In genomic region chr6:87259791-87260190, GRCh38 we compare ENCODE assay signal across 32 cellular contexts.
"Had no signal": no experiment of that assay in that cellular context is flagged by ENCODE, and none has a peak within 500 bp of the region (broad histone marks: within the 10 kb centered on the region; RNA-seq: fewer than 3 reads in every experiment).

No MANE protein-coding gene starts in this region.

- H3K27ac Mint-ChIP-seq: activated CD4-positive, alpha-beta memory T cell treated with anti-CD3 and anti-CD28 coated beads for 36 hours; activated naive CD4-positive, alpha-beta T cell treated with anti-CD3 and anti-CD28 coated beads for 36 hours; dendritic cell treated with granulocyte-macrophage colony-stimulating factor and Interleukin-4, amounts not matched to agents 40 ng/mL and 50 ng/mL, for 4 days; endodermal cell; immature natural killer cell; mesothelial cell of epicardium; progenitor cell of endocrine pancreas had no signal

- H3K27me3 Mint-ChIP-seq: activated CD4-positive, alpha-beta memory T cell treated with anti-CD3 and anti-CD28 coated beads for 36 hours; central memory CD8-positive, alpha-beta T cell; dendritic cell treated with granulocyte-macrophage colony-stimulating factor and Interleukin-4, amounts not matched to agents 40 ng/mL and 50 ng/mL, for 4 days; naive B cell; progenitor cell of endocrine pancreas had no signal

- H3K4me1 Mint-ChIP-seq: endodermal cell, mesothelial cell of epicardium, nephron progenitor cell had no signal

- H3K27ac ChIP-seq: esophagus muscularis mucosa, foreskin keratinocyte, heart left ventricle, neutrophil, skin epidermis, stomach, thyroid gland, upper lobe of left lung, vagina, VCaP had no signal

- DNase-seq: activated CD4-positive, alpha-beta memory T cell treated with anti-CD3 and anti-CD28 coated beads for 36 hours; activated CD4-positive, alpha-beta T cell treated with anti-CD3 and anti-CD28 coated beads for 4 hours; activated effector memory CD4-positive, alpha-beta T cell treated with Interleukin-2 at 50 U/mL for 16 hours; activated naive CD4-positive, alpha-beta T cell treated with anti-CD3 and anti-CD28 coated beads for 36 hours; activated T-cell treated with anti-CD3 and anti-CD28 coated beads, Interleukin-2, amount 50 U/mL, for 48 hours; amygdala; endodermal cell; foreskin keratinocyte; heart left ventricle; hypothalamus; immature natural killer cell; kidney; left colon; naive B cell; nephron progenitor cell; stimulated activated CD4-positive, alpha-beta T cell treated with anti-CD3 and anti-CD28 coated beads, Interleukin-12 subunit alpha, Interleukin-12 subunit beta, amount 100 ng/mL, for 4 hours; stimulated activated CD4-positive, alpha-beta T cell treated with anti-CD3 and anti-CD28 coated beads, Interleukin-4, amount 100 ng/mL, for 1 hour; stomach; T-helper 1 cell; thyroid gland; upper lobe of left lung had no signal

- H3K9me3 Mint-ChIP-seq: central memory CD8-positive, alpha-beta T cell; immature natural killer cell had no signal

- H3K9me3 ChIP-seq: esophagus muscularis mucosa, neutrophil, stomach, thyroid gland, upper lobe of left lung, vagina had no signal

- ATAC-seq: foreskin keratinocyte, heart left ventricle, left colon, sciatic nerve had no signal

- H3K4me3 Mint-ChIP-seq: activated CD4-positive, alpha-beta memory T cell treated with anti-CD3 and anti-CD28 coated beads for 36 hours; activated naive CD4-positive, alpha-beta T cell treated with anti-CD3 and anti-CD28 coated beads for 36 hours; central memory CD8-positive, alpha-beta T cell; dendritic cell treated with granulocyte-macrophage colony-stimulating factor and Interleukin-4, amounts not matched to agents 40 ng/mL and 50 ng/mL, for 4 days; endodermal cell; immature natural killer cell; mesothelial cell of epicardium; nephron progenitor cell had no signal

- H3K27me3 ChIP-seq: esophagus muscularis mucosa, foreskin keratinocyte, heart left ventricle, neutrophil, stomach, thyroid gland, upper lobe of left lung, vagina had no signal

- H3K4me3 ChIP-seq: esophagus muscularis mucosa, heart left ventricle, skin epidermis, stomach, thyroid gland, upper lobe of left lung, vagina had no signal

- H3K4me1 ChIP-seq: esophagus muscularis mucosa, foreskin keratinocyte, heart left ventricle, stomach, thyroid gland, upper lobe of left lung, vagina had no signal

- FAIRE-seq: kidney, TTC549 had no signal
